ENCODE assay signal across 24 cellular contexts in the genomic region with DNA sequence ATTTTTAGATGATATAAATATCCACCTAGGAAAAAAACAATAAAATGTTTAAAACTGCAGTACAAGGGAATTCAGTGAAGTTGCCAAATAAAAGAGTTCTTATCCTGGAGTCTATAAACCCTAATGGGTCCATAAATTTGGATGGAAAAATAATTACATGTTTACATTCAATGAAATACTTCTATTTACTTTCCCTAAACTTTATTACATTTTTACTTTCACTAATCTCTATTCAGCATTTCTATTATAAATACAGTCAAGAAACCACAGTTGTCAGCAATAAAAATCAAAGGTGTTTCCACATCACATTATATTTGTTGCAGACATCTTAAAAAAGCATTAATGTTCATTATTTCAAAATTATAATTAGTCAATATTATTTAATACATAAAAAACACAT.
"Had no signal": no experiment of that assay in that cellular context is flagged by ENCODE, and none has a peak within 500 bp of the region (broad histone marks: within the 10 kb centered on the region; RNA-seq: fewer than 3 reads in every experiment).

No MANE protein-coding gene starts in this region.

- H3K27ac Mint-ChIP-seq: memory B cell; naive thymus-derived CD8-positive, alpha-beta T cell; nephron; progenitor cell of endocrine pancreas; stimulated activated naive B cell treated with anti-CD40 and anti-IgM and Interleukin-4, amounts not matched to agents 10 μg/mL and 1 μg/mL and 100 μg/mL, for 72 hours had no signal

- H3K27me3 Mint-ChIP-seq: memory B cell; naive thymus-derived CD8-positive, alpha-beta T cell; progenitor cell of endocrine pancreas; stimulated activated naive B cell treated with anti-CD40 and anti-IgM and Interleukin-4, amounts not matched to agents 10 μg/mL and 1 μg/mL and 100 μg/mL, for 72 hours had no signal

- H3K36me3 ChIP-seq: left ventricle myocardium inferior, neutrophil, right atrium auricular region, right lobe of liver, stomach, thyroid gland, transverse colon, upper lobe of left lung, vagina had no signal

- ATAC-seq: naive thymus-derived CD8-positive, alpha-beta T cell; right lobe of liver; stimulated activated naive B cell treated with anti-CD40 and anti-IgM and Interleukin-4, amounts not matched to agents 10 μg/mL and 1 μg/mL and 100 μg/mL, for 72 hours; stimulated activated naive CD8-positive, alpha-beta T cell treated with anti-CD3 and anti-CD28 coated beads, Interleukin-15, Interleukin-2, amounts not matched to agents 100 U/mL and 50 U/mL, for 24 hours had no signal

- H3K9me3 ChIP-seq: left ventricle myocardium inferior, neutrophil, right atrium auricular region, right lobe of liver, stomach, testis, thyroid gland, transverse colon, upper lobe of left lung, vagina had no signal

- H3K4me3 ChIP-seq: left ventricle myocardium inferior, lung, right atrium auricular region, right lobe of liver, stomach, testis, thyroid gland, transverse colon, upper lobe of left lung, vagina had no signal

- H3K27ac ChIP-seq: left ventricle myocardium inferior, neutrophil, right atrium auricular region, right lobe of liver, stomach, testis, thyroid gland, transverse colon, upper lobe of left lung, vagina had no signal

- H3K27me3 ChIP-seq: neutrophil, right atrium auricular region, right lobe of liver, stomach, testis, thyroid gland, transverse colon, upper lobe of left lung, vagina had no signal

- H3K9me3 Mint-ChIP-seq: memory B cell; naive thymus-derived CD8-positive, alpha-beta T cell; nephron; neural crest cell; stimulated activated naive B cell treated with anti-CD40 and anti-IgM and Interleukin-4, amounts not matched to agents 10 μg/mL and 1 μg/mL and 100 μg/mL, for 72 hours had no signal

- H3K4me1 ChIP-seq: testis, thyroid gland had no signal

- H3K4me3 Mint-ChIP-seq: memory B cell; naive thymus-derived CD8-positive, alpha-beta T cell; nephron; neural crest cell; stimulated activated naive B cell treated with anti-CD40 and anti-IgM and Interleukin-4, amounts not matched to agents 10 μg/mL and 1 μg/mL and 100 μg/mL, for 72 hours had no signal

- DNase-seq: hippocampal formation; left ventricle myocardium inferior; naive thymus-derived CD8-positive, alpha-beta T cell; occipital lobe; right lobe of liver; stimulated activated CD4-positive, alpha-beta T cell treated with anti-CD3 and anti-CD28 coated beads, Interleukin-12 subunit alpha, Interleukin-12 subunit beta, amount 100 ng/mL, for 4 hours; stimulated activated CD4-positive, alpha-beta T cell treated with anti-CD3 and anti-CD28 coated beads, Interleukin-15, amount 100 ng/mL, for 24 hours; stimulated activated CD4-positive, alpha-beta T cell treated with anti-CD3 and anti-CD28 coated beads, Interleukin-2, amount 100 ng/mL, for 24 hours; stimulated activated CD4-positive, alpha-beta T cell treated with anti-CD3 and anti-CD28 coated beads, Interleukin-4, amount 100 ng/mL, for 1 hour; stimulated activated naive B cell treated with anti-CD40 and anti-IgM and Interleukin-4, amounts not matched to agents 10 μg/mL and 1 μg/mL and 100 μg/mL, for 72 hours; stimulated activated naive CD8-positive, alpha-beta T cell treated with anti-CD3 and anti-CD28 coated beads, Interleukin-15, Interleukin-2, amounts not matched to agents 100 U/mL and 50 U/mL, for 24 hours; stomach; testis; thyroid gland; transverse colon; upper lobe of left lung had no signal
